In genomic region chr15:89442671-89443307, GRCh38 we compare ENCODE assay signal across 8 cellular contexts. TPM values are rescaled to one million over a fixed set of nuclear protein-coding genes. Genes with fewer than 3 reads are reported as not detected.
DNase-seq lines count a peak whose midpoint lies in the region; ATAC-seq and TF ChIP-seq lines count a peak whose summit lies in the region.

No MANE protein-coding gene starts in this region.

- no peak for ATAC-seq in HG03442 (IDR thresholded peaks at IDR 0.05; ENCODE audit: unreplicated experiment)
- ATAC-seq in gastroesophageal sphincter: no peak

- H3K4ac ChIP-seq in mesenchymal stem cell (ENCODE audit: low read depth in 1 of 2, low read length in 2 of 2): no peak overlapping the region

- no peak overlapping the region for H2BK12ac ChIP-seq in mesenchymal stem cell (ENCODE audit: low read length in 2 of 2)

- no peak overlapping the region for H3K23ac ChIP-seq in mesenchymal stem cell (ENCODE audit: low read length in 2 of 2)

- DNase-seq in DMS 273 (lab: John Stamatoyannopoulos, UW; ENCODE audit: unreplicated experiment) (peak; percentile 86), DMS 273 treated with DMSO at 0.1 percent for 48 hours (lab: John Stamatoyannopoulos, UW) (no peak), HUDEP-2 (lab: John Stamatoyannopoulos, UW; ENCODE audit: unreplicated experiment in 76 of 76) (peak in 51 of 76 experiments; percentile 2 to 66 (median 30)), SJSA1 (ENCODE audit: low read depth in 1 of 2, low spot score in 2 of 2) (peak; percentile 23 to 61), mammary epithelial cell (no peak), mesenchymal stem cell (peak; percentile 6)

- no peak overlapping the region for H3K4me2 ChIP-seq in mammary epithelial cell (ENCODE audit: insufficient read depth, low read depth, low read length)
- H3K4me2 ChIP-seq in mesenchymal stem cell (ENCODE audit: low read length, poor library complexity, severe bottlenecking): no peak overlapping the region

- no peak overlapping the region for H3K18ac ChIP-seq in mesenchymal stem cell (ENCODE audit: low read depth in 1 of 2, low read length in 2 of 2)

- H2AFZ ChIP-seq in mammary epithelial cell (ENCODE audit: low read depth, low read length) (no peak overlapping the region), mesenchymal stem cell (ENCODE audit: low read depth, low read length) (no peak overlapping the region)

- no peak overlapping the region for H4K8ac ChIP-seq in mesenchymal stem cell (ENCODE audit: low read length)

- dilution Hi-C loops in mammary epithelial cell (cut with HindIII; ENCODE audit: low sequenced_read_pairs): no loop called here

- no TSS peak for BruUV-seq in mammary epithelial cell (replicated peaks; lab: Mats Ljungman, UMichigan)

- H3K36me3 ChIP-seq in SJSA1 (no peaks in the 10 kb centered on the region), mammary epithelial cell (ENCODE audit: insufficient read depth, low read length) (no peaks in the 10 kb centered on the region), mesenchymal stem cell (ENCODE audit: control insufficient read depth in 1 of 2, insufficient read depth in 2 of 2, low read depth in 1 of 2, low read length in 2 of 2) (no peaks in the 10 kb centered on the region), gastroesophageal sphincter (no peaks in the 10 kb centered on the region)

- no peak for TF ChIP-seq POLR2A in gastroesophageal sphincter (IDR thresholded peaks at IDR 0.05)

- in situ Hi-C loops in mammary epithelial cell (cut with MboI; ENCODE audit: low sequenced_read_pairs in 2 of 2): loop anchor here in 1 of 2 donors (25.0 kb wide), 1 partner anchor 120 kb away; no protein-coding TSS in a partner anchor

- H3K4me3 ChIP-seq in SJSA1 (no peak overlapping the region), mammary epithelial cell (replicated peaks in 1 of 3; ENCODE audit: insufficient read depth in 1 of 3, low read depth in 2 of 3, low read length in 3 of 3) (no peak overlapping the region), mesenchymal stem cell (ENCODE audit: insufficient read depth in 1 of 2, low read depth in 1 of 2, low read length in 2 of 2) (no peak overlapping the region), gastroesophageal sphincter (no peak overlapping the region)

- no peak overlapping the region for H2BK15ac ChIP-seq in mesenchymal stem cell (ENCODE audit: low read depth, poor library complexity, severe bottlenecking)

- H3K27ac ChIP-seq in SJSA1: no peak overlapping the region
- no peak overlapping the region for H3K27ac ChIP-seq in mammary epithelial cell (ENCODE audit: insufficient read depth, low read depth, low read length)
- H3K27ac ChIP-seq in mesenchymal stem cell (ENCODE audit: low read length, poor library complexity, severe bottlenecking): no peak overlapping the region
- no peak overlapping the region for H3K27ac ChIP-seq in gastroesophageal sphincter

- no peak overlapping the region for H2BK120ac ChIP-seq in mesenchymal stem cell (ENCODE audit: low read depth, low read length)

- CTCF ChIA-PET in mammary epithelial cell (lab: Charles Lee; ENCODE audit: low non-redundant PET): interaction anchor here (0.7 kb wide), 2 partner anchors 50 to 133 kb away, joined by 4 to 5 read pairs; partner anchors contain the start of gene TICRR

- no peaks in the 10 kb centered on the region for H3K79me2 ChIP-seq in mammary epithelial cell (ENCODE audit: insufficient read depth, low read length)

- H3K79me1 ChIP-seq in mesenchymal stem cell (replicated peaks; ENCODE audit: low read length, poor library complexity, severe bottlenecking): no peaks in the 10 kb centered on the region

- no peak overlapping the region for H2AK5ac ChIP-seq in mesenchymal stem cell (ENCODE audit: low read length, severe bottlenecking)

- no peak overlapping the region for H3K9ac ChIP-seq in mammary epithelial cell (ENCODE audit: insufficient read depth, low read length)
- no peak overlapping the region for H3K9ac ChIP-seq in mesenchymal stem cell (ENCODE audit: low read length)

- H3K27me3 ChIP-seq in SJSA1 (replicated peaks) (peaks cover 9% of the 10 kb centered on the region; the same call in 1 of the 2 replicates), mammary epithelial cell (ENCODE audit: insufficient read depth, low read length) (no peaks in the 10 kb centered on the region), mesenchymal stem cell (ENCODE audit: control insufficient read depth in 1 of 2, insufficient read depth in 1 of 2, low read length in 2 of 2) (peaks cover 58 to 85% of the 10 kb centered on the region in 2 experiments), gastroesophageal sphincter (peaks cover 97% of the 10 kb centered on the region)

- H3K9me3 ChIP-seq in SJSA1 (replicated peaks) (no peaks in the 10 kb centered on the region), mammary epithelial cell (replicated peaks; ENCODE audit: insufficient read depth, low read length) (no peaks in the 10 kb centered on the region), mesenchymal stem cell (ENCODE audit: control insufficient read depth, low read length) (no peaks in the 10 kb centered on the region), gastroesophageal sphincter (no peaks in the 10 kb centered on the region)

- no peaks in the 10 kb centered on the region for H3K4me1 ChIP-seq in SJSA1 (replicated peaks)
- H3K4me1 ChIP-seq in mammary epithelial cell (ENCODE audit: insufficient read depth, low read length): no peaks in the 10 kb centered on the region
- H3K4me1 ChIP-seq in mesenchymal stem cell (ENCODE audit: control insufficient read depth, insufficient read depth, low read depth, low read length): no peaks in the 10 kb centered on the region
- no peaks in the 10 kb centered on the region for H3K4me1 ChIP-seq in gastroesophageal sphincter

- TF ChIP-seq CTCF in mammary epithelial cell (conservative IDR thresholded peaks at IDR 0.05 in 1 of 2, IDR thresholded peaks at IDR 0.05 in 1 of 2; ENCODE audit: extremely low read depth in 1 of 2, insufficient read depth in 1 of 2, low read depth in 1 of 2, low read length in 2 of 2): peak; percentile 74 to 82
- TF ChIP-seq CTCF in gastroesophageal sphincter (IDR thresholded peaks at IDR 0.05): peak in 1 of 4 experiments; percentile 46

- 74% methylated on average over 18 of the region's 19 CpGs for WGBS in mammary epithelial cell (ENCODE audit: low coverage, missing lambda C conversion rate)
- WGBS in mesenchymal stem cell: 58% methylated on average over 16 of the region's 19 CpGs
- 58 to 64% methylated on average over 6 to 10 of the region's 19 CpGs for WGBS in gastroesophageal sphincter (ENCODE audit: low coverage in 1 of 2), 2 donors

- no peak overlapping the region for H4K91ac ChIP-seq in mesenchymal stem cell (ENCODE audit: low read length)

- intact Hi-C loops in mammary epithelial cell (cut with micrococcal nuclease): loop anchor here (1.0 kb wide), 2 partner anchors 30 to 114 kb away; no protein-coding TSS in a partner anchor

- H3K14ac ChIP-seq in mesenchymal stem cell (ENCODE audit: low read length in 2 of 2): no peak overlapping the region

- H4K20me1 ChIP-seq in mammary epithelial cell (ENCODE audit: insufficient read depth, low read length): no peaks in the 10 kb centered on the region

- no peak for TF ChIP-seq EP300 in gastroesophageal sphincter (IDR thresholded peaks at IDR 0.05)

- no peak overlapping the region for H2BK5ac ChIP-seq in mesenchymal stem cell (ENCODE audit: low read depth, low read length, poor library complexity, severe bottlenecking)

RNA-seq across cellular contexts. Expression of gene RHCG, which starts 53.6 kb away (rescaled TPM):
- total RNA-seq in SJSA1 (2014; rRNA removed; shearing (Covaris generic)): not detected in 2 replicates
- total RNA-seq in mammary epithelial cell (1 to 10 TPM in 1 of 2 donors, under 1 TPM in 1; 0.89 to 2.5 TPM), gastroesophageal sphincter (100 to 1,000 TPM in 1 of 4 donors, 10 to 100 TPM in 1, 1 to 10 TPM in 2; 1.5 to 140 (median 8.4) TPM)
- polyA plus RNA-seq in mammary epithelial cell: 1.5 TPM
- 3.3 TPM for polyA minus RNA-seq in mammary epithelial cell
- polyA plus RNA-seq in mesenchymal stem cell (2013, experiment 1 of 2): 0.03 TPM
- polyA plus RNA-seq in mesenchymal stem cell (2013, experiment 2 of 2): not detected

Comparison
In these comparisons a context has a peak if more than half of its experiments do, and no peak if none do; other contexts are left out.
1. DNase-seq: peak in DMS 273 (single experiment), HUDEP-2 (51 of 76), SJSA1 (2 of 2) and mesenchymal stem cell (single experiment); none in DMS 273 treated with DMSO at 0.1 percent for 48 hours (single experiment) and mammary epithelial cell (single experiment).